ENCODE assay signal across 13 cellular contexts in genomic region chr6:90044833-90045337, GRCh38.
A peak's percentile ranks its signal among the peaks of the same experiment; 100 is the strongest.
DNase-seq lines count a peak whose midpoint lies in the region; ATAC-seq, FAIRE-seq and TF ChIP-seq lines count a peak whose summit lies in the region.
"Had no signal": no experiment of that assay in that cellular context is flagged by ENCODE, and none has a peak within 500 bp of the region (broad histone marks: within the 10 kb centered on the region; RNA-seq: fewer than 3 reads in every experiment).

No MANE protein-coding gene starts in this region.

- no peak for TF ChIP-seq CTCF in bronchial epithelial cell (IDR thresholded peaks at IDR 0.05; ENCODE audit: insufficient read depth, low read length, severe bottlenecking)
- no peak for TF ChIP-seq CTCF in osteoblast (IDR thresholded peaks at IDR 0.05; ENCODE audit: extremely low read depth, low read depth, low read length)
- TF ChIP-seq CTCF in right lobe of liver (IDR thresholded peaks at IDR 0.05) = no peak

- peak overlapping the region; percentile 52 for H3K4me2 ChIP-seq in osteoblast (ENCODE audit: insufficient read depth, low read length)

- H3K4me3 ChIP-seq in bronchial epithelial cell (ENCODE audit: low read depth, low read length) (no peak overlapping the region), osteoblast (ENCODE audit: insufficient read depth, low read length) (peak overlapping the region; percentile 23), right lobe of liver (no peak overlapping the region)
- H3K4me3 ChIP-seq: psoas muscle had no signal

- no peak overlapping the region for H2AFZ ChIP-seq in osteoblast (ENCODE audit: low read length)

- H3K36me3 ChIP-seq in bronchial epithelial cell (ENCODE audit: control insufficient read depth, insufficient read depth, low read length) (no peaks in the 10 kb centered on the region), osteoblast (ENCODE audit: insufficient read depth, low read length) (no peaks in the 10 kb centered on the region), right lobe of liver (no peaks in the 10 kb centered on the region)

- 57% methylated on average over 3 of the region's 3 CpGs for WGBS in right lobe of liver (ENCODE audit: insufficient coverage, low coverage, low lambda C conversion rate, missing lambda C conversion rate)

- intact Hi-C loops in right lobe of liver (cut with DNase I) = no loop called here

- H3K27ac ChIP-seq in osteoblast (ENCODE audit: low read depth, low read length) (peak overlapping the region; percentile 85), right lobe of liver (no peak overlapping the region)
- H3K27ac ChIP-seq: psoas muscle had no signal

- H3K9me3 ChIP-seq in osteoblast (ENCODE audit: low read depth, low read length) = no peaks in the 10 kb centered on the region
- no peaks in the 10 kb centered on the region for H3K9me3 ChIP-seq in right lobe of liver
- H3K9me3 ChIP-seq: psoas muscle had no signal

- TF ChIP-seq POLR2A in right lobe of liver (IDR thresholded peaks at IDR 0.05) = no peak

- H4K20me1 ChIP-seq in osteoblast (ENCODE audit: insufficient read depth, low read length) = no peaks in the 10 kb centered on the region

- H3K4me1 ChIP-seq in osteoblast (ENCODE audit: insufficient read depth, low read length) (peaks cover 30% of the 10 kb centered on the region), right lobe of liver (no peaks in the 10 kb centered on the region)

- DNase-seq in EH (ENCODE audit: low read depth) (peak; percentile 81), NCI-H226 (peak; percentile 72), bronchial epithelial cell (ENCODE audit: low read depth) (peak; percentile 47), osteoblast (ENCODE audit: insufficient read length, low spot score, missing footprints) (no peak), right lobe of liver (no peak), dedifferentiated amniotic fluid mesenchymal stem cell (ENCODE audit: extremely low spot score) (no peak)
- DNase-seq: left ventricle myocardium superior, NCI-H1436, psoas muscle had no signal

- no peak for FAIRE-seq in bronchial epithelial cell (lab: Jason Lieb, UNC)
- FAIRE-seq: G401.6 had no signal

- H3K27me3 ChIP-seq in bronchial epithelial cell (ENCODE audit: control insufficient read depth, insufficient read depth, low read length) (no peaks in the 10 kb centered on the region), osteoblast (ENCODE audit: insufficient read depth, low read length) (no peaks in the 10 kb centered on the region), right lobe of liver (no peaks in the 10 kb centered on the region)

- ATAC-seq in right lobe of liver (no peak), GM21786 (IDR thresholded peaks at IDR 0.05; ENCODE audit: unreplicated experiment) (no peak), GM18519 (IDR thresholded peaks at IDR 0.05; ENCODE audit: low FRiP score, unreplicated experiment) (no peak)
- ATAC-seq: left ventricle myocardium superior, Panc1 had no signal

- no peaks in the 10 kb centered on the region for H3K79me2 ChIP-seq in osteoblast (ENCODE audit: insufficient read depth, low read length)

Comparison
In these comparisons a context has a peak if more than half of its experiments do, and no peak if none do; other contexts are left out.
1. DNase-seq: peak in EH (single experiment), NCI-H226 (single experiment) and bronchial epithelial cell (single experiment); none in osteoblast (single experiment), right lobe of liver (0 of 3) and dedifferentiated amniotic fluid mesenchymal stem cell (single experiment).